Comparison of ENCODE assay signal across 8 cellular contexts in genomic region chr20:24991897-24992419, GRCh38. TPM values are rescaled to one million over a fixed set of nuclear protein-coding genes. Genes with fewer than 3 reads are reported as not detected.
DNase-seq lines count a peak whose midpoint lies in the region; ATAC-seq and TF ChIP-seq lines count a peak whose summit lies in the region.

No MANE protein-coding gene starts in this region.

- peak overlapping the region; percentile 75 for H3K9ac ChIP-seq in HUES64 (ENCODE audit: low read depth, low read length)

- H3K27ac ChIP-seq in HUES64 (ENCODE audit: low read depth, low read length): no peak overlapping the region
- H3K27ac ChIP-seq in right atrium auricular region: peak overlapping the region; percentile 95 to 97
- H3K27ac ChIP-seq in gastrocnemius medialis: peak overlapping the region; percentile 94 to 98 (median 96)

- WGBS in HUES64: 2% methylated on average over 32 of the region's 32 CpGs

- peak overlapping the region; percentile 92 for H3K4me3 ChIP-seq in HUES64 (ENCODE audit: low read length)
- peak overlapping the region; percentile 74 to 83 for H3K4me3 ChIP-seq in right atrium auricular region
- peak overlapping the region; percentile 85 to 92 (median 88) for H3K4me3 ChIP-seq in gastrocnemius medialis

- H3K36me3 ChIP-seq in HUES64 (ENCODE audit: insufficient read depth, low read length): no peaks in the 10 kb centered on the region
- H3K36me3 ChIP-seq in right atrium auricular region: no peaks in the 10 kb centered on the region
- H3K36me3 ChIP-seq in gastrocnemius medialis: no peaks in the 10 kb centered on the region

- peak overlapping the region; percentile 91 for H3K4me3 Mint-ChIP-seq in activated naive CD4-positive, alpha-beta T cell treated with anti-CD3 and anti-CD28 coated beads, Interleukin-2, amount 10 ng/mL, durations not matched to agents 7 days and 5 days

- H3K4me1 Mint-ChIP-seq in activated naive CD4-positive, alpha-beta T cell treated with anti-CD3 and anti-CD28 coated beads, Interleukin-2, amount 10 ng/mL, durations not matched to agents 7 days and 5 days: peaks cover 63% of the 10 kb centered on the region

- peaks cover 27% of the 10 kb centered on the region for H3K36me3 Mint-ChIP-seq in activated naive CD4-positive, alpha-beta T cell treated with anti-CD3 and anti-CD28 coated beads, Interleukin-2, amount 10 ng/mL, durations not matched to agents 7 days and 5 days

- peak; percentile 66 for DNase-seq in DMS53 (lab: John Stamatoyannopoulos, UW)
- DNase-seq in DMS53 treated with DMSO at 0.1 percent for 48 hours (lab: John Stamatoyannopoulos, UW; ENCODE audit: unreplicated experiment): no peak
- DNase-seq in activated naive CD4-positive, alpha-beta T cell treated with anti-CD3 and anti-CD28 coated beads, Interleukin-2, amount 10 ng/mL, durations not matched to agents 7 days and 5 days: no peak
- peak; percentile 60 for DNase-seq in right atrium auricular region (ENCODE audit: low spot score)
- DNase-seq in gastrocnemius medialis: no peak
- DNase-seq in omental fat pad (ENCODE audit: low spot score): no peak

- peaks cover 18% of the 10 kb centered on the region for H3K27me3 Mint-ChIP-seq in activated naive CD4-positive, alpha-beta T cell treated with anti-CD3 and anti-CD28 coated beads, Interleukin-2, amount 10 ng/mL, durations not matched to agents 7 days and 5 days

- H3K4me1 ChIP-seq in HUES64 (ENCODE audit: insufficient read depth, low read length): peaks cover 19% of the 10 kb centered on the region
- peaks cover 0 to 38% of the 10 kb centered on the region in 2 donors for H3K4me1 ChIP-seq in right atrium auricular region
- peaks cover 44 to 46% of the 10 kb centered on the region in 2 donors for H3K4me1 ChIP-seq in gastrocnemius medialis

- intact Hi-C loops in gastrocnemius medialis (cut with DNase I; ENCODE audit: low total_unique reads): loop anchor here (2.0 to 5.0 kb wide), 4 partner anchors 205 to 1350 kb away; partner anchors contain the start of genes ABHD12, ENTPD6 and PYGB

- peak overlapping the region; percentile 87 for H3K27ac Mint-ChIP-seq in activated naive CD4-positive, alpha-beta T cell treated with anti-CD3 and anti-CD28 coated beads, Interleukin-2, amount 10 ng/mL, durations not matched to agents 7 days and 5 days

- no peak for TF ChIP-seq CTCF in right atrium auricular region (IDR thresholded peaks at IDR 0.05)
- TF ChIP-seq CTCF in gastrocnemius medialis (IDR thresholded peaks at IDR 0.05 in 4 of 5, conservative IDR thresholded peaks at IDR 0.05 in 1 of 5): no peak
- no peak for TF ChIP-seq CTCF in omental fat pad (IDR thresholded peaks at IDR 0.05)

- CTCF ChIA-PET in activated naive CD4-positive, alpha-beta T cell treated with anti-CD3 and anti-CD28 coated beads, Interleukin-2, amount 10 ng/mL, durations not matched to agents 7 days and 5 days (lab: Charles Lee): no interaction called here

- no peaks in the 10 kb centered on the region for H3K9me3 Mint-ChIP-seq in activated naive CD4-positive, alpha-beta T cell treated with anti-CD3 and anti-CD28 coated beads, Interleukin-2, amount 10 ng/mL, durations not matched to agents 7 days and 5 days

- TF ChIP-seq POLR2A in gastrocnemius medialis (IDR thresholded peaks at IDR 0.05): no peak

- H3K9me3 ChIP-seq in HUES64 (ENCODE audit: insufficient read depth, low read depth, low read length): no peaks in the 10 kb centered on the region
- no peaks in the 10 kb centered on the region for H3K9me3 ChIP-seq in right atrium auricular region
- H3K9me3 ChIP-seq in gastrocnemius medialis: no peaks in the 10 kb centered on the region

- peak; percentile 49 for ATAC-seq in GM21528 (IDR thresholded peaks at IDR 0.05; ENCODE audit: low FRiP score, unreplicated experiment)
- ATAC-seq in gastrocnemius medialis: peak; percentile 16 to 28
- no peak for ATAC-seq in omental fat pad (ENCODE audit: low FRiP score)

- in situ Hi-C loops in gastrocnemius medialis (cut with MboI; ENCODE audit: low sequenced_read_pairs in 4 of 4): loop anchor here (5.0 to 25.0 kb wide), 8 partner anchors 183 to 1355 kb away; partner anchors contain the start of genes ABHD12 (in 3 of the 4), CST3 (in 1 of the 4), ENTPD6 (in 1 of the 4) and GINS1 (in 1 of the 4)

- H3K27me3 ChIP-seq in HUES64 (ENCODE audit: insufficient read depth, low read length) (no peaks in the 10 kb centered on the region; the same call in 1 of the 2 replicates), right atrium auricular region (no peaks in the 10 kb centered on the region), gastrocnemius medialis (no peaks in the 10 kb centered on the region)

RNA-seq across cellular contexts. Expression of gene APMAP, which starts 0.6 kb away (rescaled TPM):
- polyA plus RNA-seq in HUES64 (2013, experiment 1 of 2): 47.7 TPM
- 46.9 TPM for polyA plus RNA-seq in HUES64 (2013, experiment 2 of 2)
- 10 to 100 TPM; 30.3 to 30.5 TPM for total RNA-seq in right atrium auricular region
- total RNA-seq in gastrocnemius medialis: 100 to 1,000 TPM in 1 of 4 donors, 10 to 100 TPM in 3; 24.2 to 108 (median 29.3) TPM
- total RNA-seq in omental fat pad: 100 to 1,000 TPM in 3 of 4 donors, 10 to 100 TPM in 1; 85.3 to 337 (median 163) TPM

RNA-seq across cellular contexts. Expression of gene CST7, which starts 42.9 kb away (rescaled TPM):
- not detected for polyA plus RNA-seq in HUES64 (2013, experiment 1 of 2)
- not detected for polyA plus RNA-seq in HUES64 (2013, experiment 2 of 2)
- 1 to 10 TPM; 2.7 to 3.2 TPM for total RNA-seq in right atrium auricular region
- 1 to 10 TPM in 2 of 4 donors, under 1 TPM in 1, not detected in 1; 0.91 to 1.9 (median 1.0) TPM for total RNA-seq in gastrocnemius medialis
- total RNA-seq in omental fat pad: 10 to 100 TPM in 2 of 4 donors, 1 to 10 TPM in 2; 6.4 to 20.5 (median 12.2) TPM

Comparison
In these comparisons a context has a peak if more than half of its experiments do, and no peak if none do; other contexts are left out.
1. DNase-seq: peak in DMS53 (single experiment) and right atrium auricular region (single experiment); none in DMS53 treated with DMSO at 0.1 percent for 48 hours (single experiment), activated naive CD4-positive, alpha-beta T cell treated with anti-CD3 and anti-CD28 coated beads, Interleukin-2, amount 10 ng/mL, durations not matched to agents 7 days and 5 days (single experiment), gastrocnemius medialis (0 of 2) and omental fat pad (single experiment).
2. Peak in every context shown above with its lines, with median percentiles within 50 percentile points of each other: H3K4me3 ChIP-seq.